In the genomic region with DNA sequence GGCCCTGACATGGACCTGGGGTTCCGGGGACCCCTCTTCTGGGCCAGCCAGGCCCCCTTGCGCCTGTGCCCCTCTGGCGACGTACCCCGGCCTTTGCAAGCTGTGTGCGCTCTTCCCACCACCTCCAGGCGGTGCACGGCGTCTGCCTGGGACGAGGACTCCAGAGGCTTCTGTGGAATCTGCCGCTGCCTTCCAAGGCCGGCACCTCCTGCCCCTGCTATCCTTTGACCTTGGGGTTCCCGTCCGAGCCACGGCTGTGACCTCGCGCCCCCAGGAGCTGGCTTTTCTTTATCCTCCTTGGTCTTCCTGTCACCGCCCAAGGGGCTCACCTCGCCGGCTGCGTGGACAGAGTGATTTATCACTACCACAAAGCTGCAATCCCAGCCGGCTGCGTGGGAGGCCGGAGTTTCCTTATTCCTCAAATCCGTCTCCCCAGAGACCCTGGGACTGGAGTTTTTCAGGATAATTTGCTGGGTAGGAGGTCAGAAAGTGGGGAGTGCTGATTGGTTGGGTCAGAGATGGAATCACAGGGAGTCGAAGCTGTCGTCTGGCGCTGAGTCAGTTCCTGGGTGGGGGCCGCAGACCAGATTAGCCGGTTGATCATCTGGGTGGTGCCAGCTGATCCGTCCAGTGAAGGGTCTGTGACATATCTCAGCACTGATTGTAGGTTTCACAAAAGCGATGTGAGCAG, we compare ENCODE assay signal across 15 cellular contexts. TPM values are rescaled to one million over a fixed set of nuclear protein-coding genes. Genes with fewer than 3 reads are reported as not detected.
DNase-seq lines count a peak whose midpoint lies in the region; ATAC-seq and TF ChIP-seq lines count a peak whose summit lies in the region.
"Had no signal": no experiment of that assay in that cellular context is flagged by ENCODE, and none has a peak within 500 bp of the region (broad histone marks: within the 10 kb centered on the region; RNA-seq: fewer than 3 reads in every experiment).

No MANE protein-coding gene starts in this region.

- DNase-seq in Peyer's patch (peak in 2 of 3 donors; percentile 15 to 35), neural crest cell (ENCODE audit: low read depth, low spot score) (no peak), NCI-H2029 treated with DMSO at 0.1 percent for 48 hours (lab: John Stamatoyannopoulos, UW) (no peak)
- DNase-seq: activated naive CD4-positive, alpha-beta T cell treated with anti-CD3 and anti-CD28 coated beads, Interleukin-2, amount 10 ng/mL, durations not matched to agents 7 days and 5 days; CD4-positive, alpha-beta memory T cell; NCI-H1092 treated with DMSO at 0.1 percent for 48 hours; stimulated activated CD4-positive, alpha-beta T cell treated with anti-CD3 and anti-CD28 coated beads, Interleukin-12 subunit alpha, Interleukin-12 subunit beta, amount 100 ng/mL, for 4 hours had no signal

- no peak overlapping the region for H3K4me3 Mint-ChIP-seq in neural crest cell
- H3K4me3 Mint-ChIP-seq: activated naive CD4-positive, alpha-beta T cell treated with anti-CD3 and anti-CD28 coated beads, Interleukin-2, amount 10 ng/mL, durations not matched to agents 7 days and 5 days; CD4-positive, alpha-beta memory T cell; stimulated activated effector memory CD8-positive, alpha-beta T cell treated with anti-CD3 and anti-CD28 coated beads, Interleukin-12 subunit alpha, Interleukin-12 subunit beta, amount 100 ng/mL, for 72 hours had no signal

- no peak for TF ChIP-seq CTCF in Peyer's patch (IDR thresholded peaks at IDR 0.05)
- no peak for TF ChIP-seq CTCF in gastroesophageal sphincter (IDR thresholded peaks at IDR 0.05)
- no peak for TF ChIP-seq CTCF in neural crest cell (conservative IDR thresholded peaks at IDR 0.05)

- H3K9me3 ChIP-seq in BLaER1: no peaks in the 10 kb centered on the region
- H3K9me3 ChIP-seq in Peyer's patch: no peaks in the 10 kb centered on the region
- H3K9me3 ChIP-seq in gastroesophageal sphincter: no peaks in the 10 kb centered on the region
- H3K9me3 ChIP-seq: left lung had no signal

- H3K36me3 ChIP-seq in BLaER1 (no peaks in the 10 kb centered on the region), Peyer's patch (no peaks in the 10 kb centered on the region), gastroesophageal sphincter (no peaks in the 10 kb centered on the region)
- H3K36me3 ChIP-seq: left lung had no signal

- H3K27me3 ChIP-seq in BLaER1: no peaks in the 10 kb centered on the region
- no peaks in the 10 kb centered on the region for H3K27me3 ChIP-seq in Peyer's patch
- peaks cover 13% of the 10 kb centered on the region for H3K27me3 ChIP-seq in gastroesophageal sphincter
- H3K27me3 ChIP-seq: left lung had no signal

- 12% methylated on average over 11 of the region's 32 CpGs; no CpG with 5 or more reads in 1 of the 2 donors for WGBS in gastroesophageal sphincter (ENCODE audit: low coverage in 1 of 2), 2 donors

- no peaks in the 10 kb centered on the region for H3K36me3 Mint-ChIP-seq in neural crest cell (ENCODE audit: low read depth)
- H3K36me3 Mint-ChIP-seq: activated naive CD4-positive, alpha-beta T cell treated with anti-CD3 and anti-CD28 coated beads, Interleukin-2, amount 10 ng/mL, durations not matched to agents 7 days and 5 days; CD4-positive, alpha-beta memory T cell had no signal

- ATAC-seq in gastroesophageal sphincter: peak; percentile 13
- ATAC-seq in HG02885 (IDR thresholded peaks at IDR 0.05; ENCODE audit: poor library complexity, unreplicated experiment): no peak
- no peak for ATAC-seq in GM18520 (IDR thresholded peaks at IDR 0.05; ENCODE audit: unreplicated experiment)
- ATAC-seq in GM18867 (IDR thresholded peaks at IDR 0.05; ENCODE audit: unreplicated experiment): no peak
- ATAC-seq: stimulated activated effector memory CD8-positive, alpha-beta T cell treated with anti-CD3 and anti-CD28 coated beads, Interleukin-12 subunit alpha, Interleukin-12 subunit beta, amount 100 ng/mL, for 72 hours had no signal

- TF ChIP-seq EP300 in gastroesophageal sphincter (IDR thresholded peaks at IDR 0.05): no peak

- H3K4me2 ChIP-seq in BLaER1: peak overlapping the region; percentile 84

- no peaks in the 10 kb centered on the region for H4K20me1 ChIP-seq in BLaER1

- H3K9me3 Mint-ChIP-seq in neural crest cell: no peaks in the 10 kb centered on the region
- H3K9me3 Mint-ChIP-seq: activated naive CD4-positive, alpha-beta T cell treated with anti-CD3 and anti-CD28 coated beads, Interleukin-2, amount 10 ng/mL, durations not matched to agents 7 days and 5 days; CD4-positive, alpha-beta memory T cell; stimulated activated effector memory CD8-positive, alpha-beta T cell treated with anti-CD3 and anti-CD28 coated beads, Interleukin-12 subunit alpha, Interleukin-12 subunit beta, amount 100 ng/mL, for 72 hours had no signal

- H3K4me1 ChIP-seq in BLaER1 (peaks cover 76% of the 10 kb centered on the region), Peyer's patch (peaks cover 0 to 8% (median 0%) of the 10 kb centered on the region in 4 donors), gastroesophageal sphincter (peaks cover 0 to 4% (median 0%) of the 10 kb centered on the region in 3 donors)

- no peak overlapping the region for H3K4me3 ChIP-seq in BLaER1
- H3K4me3 ChIP-seq in Peyer's patch: no peak overlapping the region
- H3K4me3 ChIP-seq in gastroesophageal sphincter: no peak overlapping the region
- H3K4me3 ChIP-seq: GM12878, left lung had no signal

- peak overlapping the region; percentile 65; the same call in 1 of the 2 replicates for H3K9ac ChIP-seq in BLaER1

- H3K4me1 Mint-ChIP-seq in neural crest cell: peaks cover 7% of the 10 kb centered on the region
- H3K4me1 Mint-ChIP-seq: activated naive CD4-positive, alpha-beta T cell treated with anti-CD3 and anti-CD28 coated beads, Interleukin-2, amount 10 ng/mL, durations not matched to agents 7 days and 5 days; stimulated activated effector memory CD8-positive, alpha-beta T cell treated with anti-CD3 and anti-CD28 coated beads, Interleukin-12 subunit alpha, Interleukin-12 subunit beta, amount 100 ng/mL, for 72 hours had no signal

- TF ChIP-seq POLR2A in Peyer's patch (IDR thresholded peaks at IDR 0.05): no peak
- no peak for TF ChIP-seq POLR2A in gastroesophageal sphincter (IDR thresholded peaks at IDR 0.05)

- peak overlapping the region; percentile 58 for H3K27ac Mint-ChIP-seq in neural crest cell (ENCODE audit: unreplicated experiment)
- H3K27ac Mint-ChIP-seq: activated naive CD4-positive, alpha-beta T cell treated with anti-CD3 and anti-CD28 coated beads, Interleukin-2, amount 10 ng/mL, durations not matched to agents 7 days and 5 days; CD4-positive, alpha-beta memory T cell; stimulated activated effector memory CD8-positive, alpha-beta T cell treated with anti-CD3 and anti-CD28 coated beads, Interleukin-12 subunit alpha, Interleukin-12 subunit beta, amount 100 ng/mL, for 72 hours had no signal

- no peaks in the 10 kb centered on the region for H3K27me3 Mint-ChIP-seq in neural crest cell (ENCODE audit: low read depth)
- H3K27me3 Mint-ChIP-seq: activated naive CD4-positive, alpha-beta T cell treated with anti-CD3 and anti-CD28 coated beads, Interleukin-2, amount 10 ng/mL, durations not matched to agents 7 days and 5 days; CD4-positive, alpha-beta memory T cell had no signal

- peak overlapping the region; percentile 74 for H3K27ac ChIP-seq in BLaER1
- no peak overlapping the region for H3K27ac ChIP-seq in Peyer's patch
- H3K27ac ChIP-seq in gastroesophageal sphincter: no peak overlapping the region
- H3K27ac ChIP-seq: left lung had no signal

RNA-seq across cellular contexts. Expression of a gene that starts 19.9 kb away (rescaled TPM):
- total RNA-seq in Peyer's patch: 10 to 100 TPM; 12.7 to 73.4 (median 18.9) TPM
- 1 to 10 TPM; 1.1 to 8.8 (median 6.0) TPM for total RNA-seq in gastroesophageal sphincter
- total RNA-seq in neural crest cell: 49.1 and 52.4 TPM in 2 replicates

RNA-seq across cellular contexts. Expression of a gene that starts 57.3 kb away (rescaled TPM):
- total RNA-seq in Peyer's patch: 10 to 100 TPM; 17.9 to 38.5 (median 30.8) TPM
- total RNA-seq in gastroesophageal sphincter: 10 to 100 TPM; 35.3 to 53.5 (median 46.3) TPM
- 81.3 and 81.9 TPM in 2 replicates for total RNA-seq in neural crest cell

Comparison
In these comparisons a context has a peak if more than half of its experiments do, and no peak if none do; other contexts are left out.
1. DNase-seq: peak in Peyer's patch (2 of 3); none in neural crest cell (single experiment) and NCI-H2029 treated with DMSO at 0.1 percent for 48 hours (single experiment).